In the genomic region with DNA sequence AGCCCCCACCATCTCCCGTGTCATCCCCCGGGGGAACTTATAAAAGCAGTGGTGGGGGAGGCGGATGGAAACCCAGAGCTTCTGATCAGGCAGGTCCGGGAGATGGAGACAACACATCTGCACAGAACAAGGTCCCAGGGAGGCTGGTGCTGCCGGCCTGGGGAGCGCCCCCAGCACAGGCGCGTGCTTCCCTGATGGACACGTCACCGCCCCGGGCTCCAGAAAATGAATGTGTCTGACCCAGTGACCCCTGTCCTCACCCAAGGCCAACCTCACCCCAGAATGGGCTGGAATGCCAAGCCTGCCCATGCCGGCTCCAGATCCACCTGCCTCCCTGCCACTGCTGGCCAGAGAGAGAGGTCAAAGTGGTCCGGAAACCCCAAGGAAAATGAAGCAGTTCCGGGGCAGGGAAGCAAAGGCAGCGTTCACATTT, we compare ENCODE assay signal across 10 cellular contexts. TPM values are rescaled to one million over a fixed set of nuclear protein-coding genes. Genes with fewer than 3 reads are reported as not detected.
DNase-seq lines count a peak whose midpoint lies in the region; ATAC-seq and TF ChIP-seq lines count a peak whose summit lies in the region.
"Had no signal": no experiment of that assay in that cellular context is flagged by ENCODE, and none has a peak within 500 bp of the region (broad histone marks: within the 10 kb centered on the region; RNA-seq: fewer than 3 reads in every experiment).

No MANE protein-coding gene starts in this region.

- H3K36me3 ChIP-seq in CD8-positive, alpha-beta memory T cell (ENCODE audit: insufficient read depth, low read length), result no peaks in the 10 kb centered on the region
- H3K36me3 ChIP-seq in OCI-LY7 (ENCODE audit: insufficient read depth, low read length), result peaks cover 91% of the 10 kb centered on the region

- no peak for ATAC-seq in GM18868 (IDR thresholded peaks at IDR 0.05; ENCODE audit: unreplicated experiment)

- peak overlapping the region; percentile 76 to 99 (median 92) for H3K27ac Mint-ChIP-seq in CD8-positive, alpha-beta memory T cell
- H3K27ac Mint-ChIP-seq in dendritic cell treated with granulocyte-macrophage colony-stimulating factor and Interleukin-4, amounts not matched to agents 40 ng/mL and 50 ng/mL, for 4 days, result peak overlapping the region; percentile 84

- H3K4me3 ChIP-seq in CD8-positive, alpha-beta memory T cell (ENCODE audit: low read length), result no peak overlapping the region
- H3K4me3 ChIP-seq in OCI-LY7 (ENCODE audit: low read depth, low read length, poor library complexity, severe bottlenecking), result peak overlapping the region; percentile 58
- H3K4me3 ChIP-seq: SK-N-MC had no signal

- H3K79me2 ChIP-seq in OCI-LY7 (ENCODE audit: insufficient read depth, low read depth, low read length), result peaks cover 98% of the 10 kb centered on the region

- no TSS peak for BruUV-seq in OCI-LY7 (replicated peaks; lab: Mats Ljungman, UMichigan)

- POLR2A ChIA-PET in CD8-positive, alpha-beta memory T cell (lab: Charles Lee), result interaction anchor here (1.1 to 1.6 kb wide), 4 partner anchors 9 to 14 kb away, joined by 6 to 13 read pairs (median 8); a partner anchor contains a TSS
- POLR2A ChIA-PET in OCI-LY7 (lab: Charles Lee), result interaction anchor here (0.7 to 1.1 kb wide), 3 partner anchors 9 to 51 kb away, joined by 3 to 7 read pairs (median 5); no protein-coding TSS in a partner anchor

- peaks cover 0 to 3% (median 0%) of the 10 kb centered on the region in 5 donors for H3K9me3 Mint-ChIP-seq in CD8-positive, alpha-beta memory T cell
- no peaks in the 10 kb centered on the region for H3K9me3 Mint-ChIP-seq in dendritic cell treated with granulocyte-macrophage colony-stimulating factor and Interleukin-4, amounts not matched to agents 40 ng/mL and 50 ng/mL, for 4 days

- no peaks in the 10 kb centered on the region for H3K9me2 ChIP-seq in OCI-LY7 (ENCODE audit: insufficient read depth, low read length)

- peak overlapping the region; percentile 76 to 90 (median 79) for H3K4me3 Mint-ChIP-seq in CD8-positive, alpha-beta memory T cell
- H3K4me3 Mint-ChIP-seq in dendritic cell treated with granulocyte-macrophage colony-stimulating factor and Interleukin-4, amounts not matched to agents 40 ng/mL and 50 ng/mL, for 4 days, result peak overlapping the region; percentile 59

- H3K27me3 ChIP-seq in CD8-positive, alpha-beta memory T cell (ENCODE audit: insufficient read depth, low read length, poor library complexity, severe bottlenecking), result no peaks in the 10 kb centered on the region

- H3K27me3 Mint-ChIP-seq in CD8-positive, alpha-beta memory T cell, result peaks cover 0 to 1% of the 10 kb centered on the region in 2 donors
- H3K27me3 Mint-ChIP-seq in dendritic cell treated with granulocyte-macrophage colony-stimulating factor and Interleukin-4, amounts not matched to agents 40 ng/mL and 50 ng/mL, for 4 days, result peaks cover 4% of the 10 kb centered on the region

- TF ChIP-seq CTCF in OCI-LY7 (conservative IDR thresholded peaks at IDR 0.05; ENCODE audit: low read length), result no peak

- peaks cover 0 to 37% (median 4%) of the 10 kb centered on the region in 3 donors for H3K36me3 Mint-ChIP-seq in CD8-positive, alpha-beta memory T cell
- H3K36me3 Mint-ChIP-seq in dendritic cell treated with granulocyte-macrophage colony-stimulating factor and Interleukin-4, amounts not matched to agents 40 ng/mL and 50 ng/mL, for 4 days (ENCODE audit: low read depth), result peaks cover 6% of the 10 kb centered on the region

- peak overlapping the region; percentile 51 for H3K27ac ChIP-seq in CD8-positive, alpha-beta memory T cell (ENCODE audit: low read depth, low read length)
- H3K27ac ChIP-seq in OCI-LY7 (ENCODE audit: low read depth, low read length, poor library complexity, severe bottlenecking), result peak overlapping the region; percentile 85
- H3K27ac ChIP-seq: SK-N-MC had no signal

- peaks cover 44 to 78% (median 58%) of the 10 kb centered on the region in 3 donors for H3K4me1 Mint-ChIP-seq in CD8-positive, alpha-beta memory T cell
- H3K4me1 Mint-ChIP-seq in dendritic cell treated with granulocyte-macrophage colony-stimulating factor and Interleukin-4, amounts not matched to agents 40 ng/mL and 50 ng/mL, for 4 days (ENCODE audit: low read depth), result peaks cover 76% of the 10 kb centered on the region

- H2AFZ ChIP-seq in OCI-LY7 (ENCODE audit: low read length), result no peak overlapping the region

- no peaks in the 10 kb centered on the region for H3K9me3 ChIP-seq in CD8-positive, alpha-beta memory T cell (ENCODE audit: low read length)
- no peaks in the 10 kb centered on the region for H3K9me3 ChIP-seq in OCI-LY7 (ENCODE audit: low read length)

- peak in 1 of 5 donors; percentile 31 for DNase-seq in CD8-positive, alpha-beta memory T cell
- DNase-seq in OCI-LY7 (ENCODE audit: low spot score), result no peak
- DNase-seq in renal cortical epithelial cell (ENCODE audit: low read depth), result peak; percentile 49
- no peak for DNase-seq in stimulated activated CD4-positive, alpha-beta T cell treated with anti-CD3 and anti-CD28 coated beads, Interleukin-2, amount 100 ng/mL, for 48 hours
- no peak for DNase-seq in 8988T
- no peak for DNase-seq in stimulated activated naive CD4-positive, alpha-beta T cell (lab: John Stamatoyannopoulos, UW)
- DNase-seq: NCI-H1930 had no signal

- peaks cover 46% of the 10 kb centered on the region for H3K4me1 ChIP-seq in CD8-positive, alpha-beta memory T cell (ENCODE audit: insufficient read depth, low read length)
- peaks cover 100% of the 10 kb centered on the region for H3K4me1 ChIP-seq in OCI-LY7 (ENCODE audit: insufficient read depth, low read length, poor library complexity, severe bottlenecking)

- H3K4me2 ChIP-seq in OCI-LY7 (ENCODE audit: low read length), result peak overlapping the region; percentile 72

- intact Hi-C loops in OCI-LY7 (cut with micrococcal nuclease; ENCODE audit: unreplicated experiment), result no loop called here
- intact Hi-C loops in dendritic cell treated with granulocyte-macrophage colony-stimulating factor and Interleukin-4, amounts not matched to agents 40 ng/mL and 50 ng/mL, for 4 days (cut with micrococcal nuclease), result loop anchor here (10.0 kb wide), 1 partner anchor 48 kb away; no protein-coding TSS in a partner anchor

- H4K20me1 ChIP-seq in OCI-LY7 (ENCODE audit: insufficient read depth, low read length), result peaks cover 15% of the 10 kb centered on the region

- CTCF ChIA-PET in CD8-positive, alpha-beta memory T cell (lab: Charles Lee), result interaction anchor here (1.6 to 2.8 kb wide), 3 partner anchors 11 to 78 kb away, joined by 10 to 22 read pairs (median 14); a partner anchor contains a TSS
- CTCF ChIA-PET in OCI-LY7 (lab: Charles Lee; ENCODE audit: unreplicated experiment), result no interaction called here

RNA-seq across cellular contexts. Expression of a gene that starts 12.5 kb away (rescaled TPM):
- 100 to 1,000 TPM; 366 to 383 TPM for total RNA-seq in CD8-positive, alpha-beta memory T cell
- 20.7 TPM for polyA plus RNA-seq in CD8-positive, alpha-beta memory T cell
- total RNA-seq in OCI-LY7 (2014; rRNA removed; shearing (Covaris generic)), result 99.3 and 140 TPM in 2 replicates
- total RNA-seq in OCI-LY7 (2022) (258 and 283 TPM in 2 replicates), renal cortical epithelial cell (16.1 and 20.9 TPM in 2 replicates)
